ENCODE assay signal across 33 cellular contexts in the genomic region with DNA sequence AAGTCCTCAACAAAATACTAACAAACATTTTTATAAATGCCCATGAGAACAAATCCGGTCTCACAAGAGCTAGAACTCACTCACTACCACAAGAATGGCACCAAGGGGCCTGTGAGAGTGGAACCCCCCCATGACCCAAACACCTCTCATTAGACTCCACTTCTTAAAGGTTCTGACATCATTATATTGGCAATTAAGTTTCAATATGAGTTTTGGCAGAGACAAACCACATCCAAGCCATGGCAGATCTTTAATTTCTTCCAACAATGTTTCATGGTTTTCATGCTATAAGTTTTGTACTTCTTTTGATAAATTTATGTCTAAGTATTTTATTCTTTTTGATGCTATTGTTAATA. TPM values are rescaled to one million over a fixed set of nuclear protein-coding genes. Genes with fewer than 3 reads are reported as not detected.
"Had no signal": no experiment of that assay in that cellular context is flagged by ENCODE, and none has a peak within 500 bp of the region (broad histone marks: within the 10 kb centered on the region; RNA-seq: fewer than 3 reads in every experiment).

No MANE protein-coding gene starts in this region.

- H3K27me3 ChIP-seq: ascending aorta, breast epithelium, cardiac muscle cell, hepatocyte had no signal

- H3K4me1 Mint-ChIP-seq: activated CD4-positive, alpha-beta T cell treated with anti-CD3 and anti-CD28 coated beads, Interleukin-2, amount 10 ng/mL, durations not matched to agents 7 days and 5 days; activated T-helper 17 cell treated with anti-CD3 and anti-CD28 coated beads, Interleukin-2, amount 50 U/mL, for 72 hours; brain had no signal

- H3K4me3 Mint-ChIP-seq: activated CD4-positive, alpha-beta T cell treated with anti-CD3 and anti-CD28 coated beads, Interleukin-2, amount 10 ng/mL, durations not matched to agents 7 days and 5 days; activated naive CD8-positive, alpha-beta T cell treated with anti-CD3 and anti-CD28 coated beads, Interleukin-2, amount 10 ng/mL, durations not matched to agents 7 days and 5 days; activated T-cell treated with anti-CD3 and anti-CD28 coated beads, Interleukin-2, amount 50 U/mL, for 4 hours; activated T-helper 17 cell treated with anti-CD3 and anti-CD28 coated beads, Interleukin-2, amount 50 U/mL, for 72 hours; brain; effector memory CD8-positive, alpha-beta T cell; T-helper 17 cell; T-helper 2 cell treated with Interferon-gamma antibody and Interleukin-4, amounts not matched to agents 5 μg/mL and 100 μg/mL, for 36 hours; WTC11 had no signal

- H3K4me3 ChIP-seq: ascending aorta, breast epithelium, cardiac muscle cell, esophagus squamous epithelium, gastroesophageal sphincter, heart right ventricle, hepatocyte had no signal

- ATAC-seq: activated naive CD4-positive, alpha-beta T cell treated with anti-CD3 and anti-CD28 coated beads, Interleukin-2, amount 50 U/mL, for 72 hours; activated T-cell treated with anti-CD3 and anti-CD28 coated beads, Interleukin-2, amount 50 U/mL, for 4 hours; activated T-helper 17 cell treated with anti-CD3 and anti-CD28 coated beads, Interleukin-2, amount 50 U/mL, for 72 hours; effector memory CD8-positive, alpha-beta T cell; gastroesophageal sphincter; heart right ventricle; T-helper 17 cell; WTC11 had no signal

- H3K9me3 ChIP-seq: ascending aorta, breast epithelium had no signal

- DNase-seq: activated CD4-positive, alpha-beta T cell treated with anti-CD3 and anti-CD28 coated beads for 1 hour; activated CD4-positive, alpha-beta T cell treated with anti-CD3 and anti-CD28 coated beads for 4 hours; activated CD4-positive, alpha-beta T cell treated with anti-CD3 and anti-CD28 coated beads, Interleukin-2, amount 10 ng/mL, durations not matched to agents 7 days and 5 days; activated CD4-positive, alpha-beta T cell treated with anti-CD3 and anti-CD28 coated beads, Interleukin-2, amount 50 U/mL, for 4 hours; activated CD8-positive, alpha-beta memory T cell treated with anti-CD3 and anti-CD28 coated beads, Interleukin-2, amount 50 U/mL, for 48 hours; activated effector memory CD4-positive, alpha-beta T cell treated with Interleukin-2 at 50 U/mL for 16 hours; activated gamma-delta T cell treated with Interleukin-2 at 50 U/mL for 16 hours; activated naive CD4-positive, alpha-beta T cell treated with Interleukin-2 at 50 U/mL for 16 hours; activated naive CD8-positive, alpha-beta T cell treated with anti-CD3 and anti-CD28 coated beads, Interleukin-2, amount 10 ng/mL, durations not matched to agents 7 days and 5 days; activated T-cell treated with anti-CD3 and anti-CD28 coated beads for 4 hours; activated T-cell treated with anti-CD3 and anti-CD28 coated beads, Interleukin-2, amount 50 U/mL, for 4 hours; central memory CD4-positive, alpha-beta T cell; cerebellar nuclear complex; cortex of kidney; dermis blood vessel endothelial cell; effector CD4-positive, alpha-beta T cell; effector memory CD8-positive, alpha-beta T cell; esophagus squamous epithelium; foreskin melanocyte; heart right ventricle; T-helper 1 cell; T-helper 17 cell; T1000 had no signal

- H3K36me3 ChIP-seq: ascending aorta, breast epithelium, cardiac muscle cell, esophagus squamous epithelium, gastroesophageal sphincter, heart right ventricle had no signal

- H3K27ac Mint-ChIP-seq: activated CD4-positive, alpha-beta T cell treated with anti-CD3 and anti-CD28 coated beads, Interleukin-2, amount 10 ng/mL, durations not matched to agents 7 days and 5 days; activated naive CD4-positive, alpha-beta T cell treated with anti-CD3 and anti-CD28 coated beads, Interleukin-2, amount 50 U/mL, for 72 hours; activated naive CD8-positive, alpha-beta T cell treated with anti-CD3 and anti-CD28 coated beads, Interleukin-2, amount 10 ng/mL, durations not matched to agents 7 days and 5 days; activated T-helper 17 cell treated with anti-CD3 and anti-CD28 coated beads, Interleukin-2, amount 50 U/mL, for 72 hours; brain; effector memory CD8-positive, alpha-beta T cell; T-helper 17 cell; T-helper 2 cell treated with Interferon-gamma antibody and Interleukin-4, amounts not matched to agents 5 μg/mL and 100 μg/mL, for 36 hours; WTC11 had no signal

- H3K79me2 ChIP-seq: hepatocyte had no signal

- H3K9me3 Mint-ChIP-seq: activated naive CD4-positive, alpha-beta T cell treated with anti-CD3 and anti-CD28 coated beads, Interleukin-2, amount 50 U/mL, for 72 hours; activated T-helper 17 cell treated with anti-CD3 and anti-CD28 coated beads, Interleukin-2, amount 50 U/mL, for 72 hours; T-helper 2 cell treated with Interferon-gamma antibody and Interleukin-4, amounts not matched to agents 5 μg/mL and 100 μg/mL, for 36 hours had no signal

- H3K27ac ChIP-seq: breast epithelium, cardiac muscle cell, esophagus squamous epithelium, gastroesophageal sphincter, heart right ventricle, hepatocyte had no signal

- H3K4me2 ChIP-seq: hepatocyte had no signal

- H3K4me1 ChIP-seq: breast epithelium had no signal

- H2AFZ ChIP-seq: hepatocyte had no signal

RNA-seq across cellular contexts. Expression of a gene that starts 30.0 kb away (rescaled TPM):
- total RNA-seq: dermis blood vessel endothelial cell had no signal
